Comparison of ENCODE assay signal across 8 cellular contexts in genomic region chr19:38657633-38658222, GRCh38. TPM values are rescaled to one million over a fixed set of nuclear protein-coding genes. Genes with fewer than 3 reads are reported as not detected.
A peak's percentile ranks its signal among the peaks of the same experiment; 100 is the strongest.
DNase-seq lines count a peak whose midpoint lies in the region; ATAC-seq, FAIRE-seq and TF ChIP-seq lines count a peak whose summit lies in the region.

No MANE protein-coding gene starts in this region.

- H4K20me1 ChIP-seq in astrocyte (ENCODE audit: insufficient read depth, low read length): peaks cover 51% of the 10 kb centered on the region

- DNase-seq in HPDE6-E6E7 (ENCODE audit: extremely low spot score): peak; percentile 75
- DNase-seq in astrocyte (ENCODE audit: low read depth): peak; percentile 95
- DNase-seq in left kidney (ENCODE audit: low read depth, low spot score): peak; percentile 76
- DNase-seq in thyroid gland: peak; percentile 48 to 60
- no peak for DNase-seq in NK-92 treated with Interleukin-12 subunit alpha and Interleukin-12 subunit beta, amount 100 ng/mL, for 24 hours (lab: John Stamatoyannopoulos, UW)

- ATAC-seq in HG02870 (IDR thresholded peaks at IDR 0.05; ENCODE audit: unreplicated experiment) (no peak), HG02938 (IDR thresholded peaks at IDR 0.05; ENCODE audit: unreplicated experiment) (no peak)

- peak overlapping the region; percentile 100 for H3K27ac Mint-ChIP-seq in astrocyte (ENCODE audit: unreplicated experiment)

- H3K27ac ChIP-seq in 22Rv1 (peak overlapping the region; percentile 90), astrocyte (ENCODE audit: low read depth, low read length) (peak overlapping the region; percentile 99), thyroid gland (peak overlapping the region; percentile 96 to 97 (median 97))

- H2AFZ ChIP-seq in astrocyte (ENCODE audit: low read depth, low read length): no peak overlapping the region

- H3K9me3 Mint-ChIP-seq in astrocyte (ENCODE audit: unreplicated experiment): no peaks in the 10 kb centered on the region

- H3K36me3 ChIP-seq in astrocyte (ENCODE audit: insufficient read depth, low read length) (peaks cover 3% of the 10 kb centered on the region), thyroid gland (no peaks in the 10 kb centered on the region)

- peak in 1 of 2 donors; percentile 6 for TF ChIP-seq POLR2A in thyroid gland (IDR thresholded peaks at IDR 0.05)

- peak overlapping the region; percentile 78 for H3K4me2 ChIP-seq in astrocyte (ENCODE audit: low read length)

- peak overlapping the region; percentile 73 for H3K4me3 Mint-ChIP-seq in astrocyte (ENCODE audit: unreplicated experiment)

- peaks cover 13% of the 10 kb centered on the region for H3K36me3 Mint-ChIP-seq in astrocyte (ENCODE audit: low read depth, unreplicated experiment)

- no peak for TF ChIP-seq CTCF in 22Rv1 (IDR thresholded peaks at IDR 0.05)
- TF ChIP-seq CTCF in astrocyte (IDR thresholded peaks at IDR 0.05; ENCODE audit: insufficient read depth, low read depth, low read length): no peak
- TF ChIP-seq CTCF in thyroid gland (IDR thresholded peaks at IDR 0.05): no peak

- H3K4me1 ChIP-seq in astrocyte (ENCODE audit: insufficient read depth, low read length) (peaks cover 88% of the 10 kb centered on the region), thyroid gland (peaks cover 96 to 100% of the 10 kb centered on the region in 2 donors)

- peaks cover 92% of the 10 kb centered on the region for H3K79me2 ChIP-seq in astrocyte (ENCODE audit: insufficient read depth, low read length)

- peak overlapping the region; percentile 100 for H3K9ac ChIP-seq in astrocyte (ENCODE audit: low read length)

- H3K27me3 ChIP-seq in astrocyte (ENCODE audit: insufficient read depth, low read length): no peaks in the 10 kb centered on the region
- no peaks in the 10 kb centered on the region for H3K27me3 ChIP-seq in thyroid gland

- no peaks in the 10 kb centered on the region for H3K27me3 Mint-ChIP-seq in astrocyte (ENCODE audit: low read depth, unreplicated experiment)

- 54 to 55% methylated on average over 8 of the region's 8 CpGs for WGBS in thyroid gland, 2 donors

- H3K4me3 ChIP-seq in astrocyte (ENCODE audit: insufficient read depth, low read depth, low read length) (peak overlapping the region; percentile 22), thyroid gland (replicated peaks in 1 of 3) (no peak overlapping the region)

- H3K4me1 Mint-ChIP-seq in astrocyte (ENCODE audit: low read depth, unreplicated experiment): peaks cover 81% of the 10 kb centered on the region

- intact Hi-C loops in thyroid gland (cut with DNase I): no loop called here

- FAIRE-seq in astrocyte (lab: Jason Lieb, UNC): no peak

- H3K9me3 ChIP-seq in astrocyte (ENCODE audit: insufficient read depth, low read depth, low read length) (no peaks in the 10 kb centered on the region), thyroid gland (no peaks in the 10 kb centered on the region)

RNA-seq across cellular contexts. Expression of gene ACTN4, which starts 10.3 kb away (rescaled TPM):
- total RNA-seq in astrocyte (805 and 879 TPM in 2 replicates), thyroid gland (100 to 1,000 TPM; 191 to 479 (median 365) TPM)

RNA-seq across cellular contexts. Expression of gene EIF3K, which starts 38.7 kb away (rescaled TPM):
- total RNA-seq in astrocyte: 222 and 229 TPM in 2 replicates
- 100 to 1,000 TPM; 205 to 504 (median 440) TPM for total RNA-seq in thyroid gland

RNA-seq across cellular contexts. Expression of gene MAP4K1, which starts 40.0 kb away (rescaled TPM):
- total RNA-seq in astrocyte (0.87 and 1.7 TPM in 2 replicates), thyroid gland (1 to 10 TPM in 3 of 4 donors, under 1 TPM in 1; 0.83 to 9.7 (median 2.2) TPM)
